ENCODE assay signal across 24 cellular contexts in the genomic region with DNA sequence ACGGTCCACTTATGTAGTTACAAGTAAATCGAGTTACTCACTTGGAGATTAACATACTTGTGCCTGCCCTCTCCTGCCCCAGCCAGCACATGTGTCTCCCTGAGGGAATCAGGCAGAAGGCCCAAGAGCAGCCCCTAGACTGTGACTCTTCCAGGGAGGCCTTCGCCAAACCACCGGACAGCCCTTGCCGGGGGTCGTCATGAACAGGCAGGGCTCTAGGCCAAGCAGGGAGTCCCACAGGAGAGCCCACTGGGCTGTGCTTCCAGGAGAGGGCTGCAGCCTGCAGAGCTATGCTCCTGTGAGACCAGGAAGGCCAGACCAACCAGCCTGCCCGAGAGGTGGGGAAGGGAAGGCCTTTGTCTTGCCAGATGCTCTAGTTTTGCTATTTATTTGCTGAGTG.
DNase-seq lines count a peak whose midpoint lies in the region; ATAC-seq and TF ChIP-seq lines count a peak whose summit lies in the region.
"Had no signal": no experiment of that assay in that cellular context is flagged by ENCODE, and none has a peak within 500 bp of the region (broad histone marks: within the 10 kb centered on the region; RNA-seq: fewer than 3 reads in every experiment).

No MANE protein-coding gene starts in this region.

- POLR2A ChIA-PET in activated CD8-positive, alpha-beta T cell treated with anti-CD3 and anti-CD28 coated beads for 36 hours (lab: Charles Lee) = interaction anchor here (0.9 to 1.6 kb wide), 3 partner anchors 9 to 282 kb away, joined by 3 to 4 read pairs (median 3); no protein-coding TSS in a partner anchor

- WGBS in endodermal cell (ENCODE audit: insufficient coverage in 1 of 2, insufficient read length in 1 of 2), 2 experiments = 80 to 82% methylated on average over 2 to 7 of the region's 7 CpGs

- H4K20me1 ChIP-seq in DND-41 (ENCODE audit: insufficient read depth, low read length) (no peaks in the 10 kb centered on the region), OCI-LY1 (ENCODE audit: insufficient read depth, low read length) (no peaks in the 10 kb centered on the region), neural progenitor cell (ENCODE audit: low read depth) (no peaks in the 10 kb centered on the region)

- H3K27ac ChIP-seq in DND-41 (ENCODE audit: low read length) = no peak overlapping the region
- H3K27ac ChIP-seq in OCI-LY1 (ENCODE audit: low read depth, low read length, poor library complexity, severe bottlenecking) = peak overlapping the region; percentile 19
- H3K27ac ChIP-seq in endodermal cell (ENCODE audit: low read depth, low read length) = no peak overlapping the region
- H3K27ac ChIP-seq in neural progenitor cell = no peak overlapping the region
- H3K27ac ChIP-seq: adrenal gland, C4-2B, esophagus muscularis mucosa had no signal

- CTCF ChIA-PET in activated CD8-positive, alpha-beta T cell treated with anti-CD3 and anti-CD28 coated beads for 36 hours (lab: Charles Lee) = no interaction called here

- H3K4me2 ChIP-seq in DND-41 (ENCODE audit: insufficient read depth, low read length) (no peak overlapping the region), OCI-LY1 (ENCODE audit: low read length) (no peak overlapping the region), neural progenitor cell (no peak overlapping the region)

- H3K4me3 Mint-ChIP-seq in endodermal cell (no peak overlapping the region), neural progenitor cell (no peak overlapping the region)
- H3K4me3 Mint-ChIP-seq in activated CD8-positive, alpha-beta T cell treated with anti-CD3 and anti-CD28 coated beads for 36 hours = no peak overlapping the region
- H3K4me3 Mint-ChIP-seq: brain, HFFc6 had no signal

- H3F3A ChIP-seq in OCI-LY1 (ENCODE audit: insufficient read depth, low read length) (no peaks in the 10 kb centered on the region), neural progenitor cell (ENCODE audit: low read depth) (no peaks in the 10 kb centered on the region)

- no peaks in the 10 kb centered on the region for H3K36me3 Mint-ChIP-seq in endodermal cell (ENCODE audit: low read depth)
- H3K36me3 Mint-ChIP-seq in neural progenitor cell = no peaks in the 10 kb centered on the region
- peaks cover 11% of the 10 kb centered on the region for H3K36me3 Mint-ChIP-seq in activated CD8-positive, alpha-beta T cell treated with anti-CD3 and anti-CD28 coated beads for 36 hours (ENCODE audit: low read depth)
- H3K36me3 Mint-ChIP-seq: brain had no signal

- H3K4me3 ChIP-seq in DND-41 (ENCODE audit: low read depth in 1 of 2, low read length in 2 of 2) (no peak overlapping the region), OCI-LY1 (ENCODE audit: low read depth, low read length, poor library complexity, severe bottlenecking) (no peak overlapping the region), endodermal cell (ENCODE audit: low read length) (no peak overlapping the region), neural progenitor cell (no peak overlapping the region)
- H3K4me3 ChIP-seq: adrenal gland, esophagus muscularis mucosa had no signal

- H3K9me3 Mint-ChIP-seq in endodermal cell (peaks cover 3% of the 10 kb centered on the region), neural progenitor cell (peaks cover 5% of the 10 kb centered on the region)
- peaks cover 15% of the 10 kb centered on the region for H3K9me3 Mint-ChIP-seq in activated CD8-positive, alpha-beta T cell treated with anti-CD3 and anti-CD28 coated beads for 36 hours
- H3K9me3 Mint-ChIP-seq: HFFc6 had no signal

- peak; percentile 19; the same call in 1 of the 3 replicates for ATAC-seq in DND-41 (ENCODE audit: insufficient read depth, low read depth)
- ATAC-seq in activated CD8-positive, alpha-beta T cell treated with anti-CD3 and anti-CD28 coated beads for 36 hours = no peak
- no peak for ATAC-seq in GM19324 (IDR thresholded peaks at IDR 0.05; ENCODE audit: low FRiP score, unreplicated experiment)

- H2AFZ ChIP-seq in DND-41 (ENCODE audit: low read depth, low read length) (no peak overlapping the region), OCI-LY1 (ENCODE audit: low read length) (peak overlapping the region; percentile 92), neural progenitor cell (replicated peaks) (peak overlapping the region; percentile 79)

- H3K36me3 ChIP-seq in DND-41 (ENCODE audit: insufficient read depth, low read length) = no peaks in the 10 kb centered on the region
- H3K36me3 ChIP-seq in OCI-LY1 (ENCODE audit: insufficient read depth, low read length) = no peaks in the 10 kb centered on the region
- no peaks in the 10 kb centered on the region for H3K36me3 ChIP-seq in endodermal cell (ENCODE audit: control insufficient read depth, insufficient read depth, low read length)
- H3K36me3 ChIP-seq in neural progenitor cell = no peaks in the 10 kb centered on the region
- H3K36me3 ChIP-seq: adrenal gland, esophagus muscularis mucosa had no signal

- H3K9ac ChIP-seq in DND-41 (ENCODE audit: low read depth, low read length) (no peak overlapping the region), OCI-LY1 (ENCODE audit: low read length) (no peak overlapping the region), endodermal cell (ENCODE audit: extremely low read depth, low read length, poor library complexity, severe bottlenecking) (no peak overlapping the region), neural progenitor cell (no peak overlapping the region)

- peaks cover 5% of the 10 kb centered on the region for H3K4me1 ChIP-seq in DND-41 (ENCODE audit: insufficient read depth, low read length)
- H3K4me1 ChIP-seq in OCI-LY1 (ENCODE audit: insufficient read depth, low read length, severe bottlenecking) = peaks cover 36% of the 10 kb centered on the region
- no peaks in the 10 kb centered on the region for H3K4me1 ChIP-seq in endodermal cell (ENCODE audit: control insufficient read depth, insufficient read depth, low read length)
- peaks cover 9% of the 10 kb centered on the region for H3K4me1 ChIP-seq in neural progenitor cell
- H3K4me1 ChIP-seq: adrenal gland had no signal

- TF ChIP-seq CTCF in DND-41 (IDR thresholded peaks at IDR 0.05; ENCODE audit: borderline replicate concordance, extremely low read depth, low read length, poor library complexity, severe bottlenecking) (no peak), OCI-LY1 (IDR thresholded peaks at IDR 0.05; ENCODE audit: low read length) (no peak), endodermal cell (conservative IDR thresholded peaks at IDR 0.05) (no peak), neural progenitor cell (IDR thresholded peaks at IDR 0.05) (no peak)
- no peak for TF ChIP-seq CTCF in activated CD8-positive, alpha-beta T cell treated with anti-CD3 and anti-CD28 coated beads for 36 hours (IDR thresholded peaks at IDR 0.05)

- H3K9me2 ChIP-seq in OCI-LY1 (ENCODE audit: low read depth, low read length) = no peaks in the 10 kb centered on the region

- DNase-seq in DND-41 (no peak), endodermal cell (peak; percentile 60), neural progenitor cell (ENCODE audit: low spot score) (no peak), SKM-1 treated with dmso at 0.1 percent for 144 hours (lab: John Stamatoyannopoulos, UW; ENCODE audit: unreplicated experiment) (no peak), RPMI8226 (no peak)
- no peak for DNase-seq in activated CD8-positive, alpha-beta T cell treated with anti-CD3 and anti-CD28 coated beads for 36 hours
- DNase-seq: activated CD4-positive, alpha-beta T cell treated with anti-CD3 and anti-CD28 coated beads for 1 hour; activated CD8-positive, alpha-beta memory T cell treated with anti-CD3 and anti-CD28 coated beads for 24 hours; activated naive CD4-positive, alpha-beta T cell; activated T-cell treated with anti-CD3 and anti-CD28 coated beads, Interleukin-2, amount 50 U/mL, for 48 hours; adrenal gland; effector CD4-positive, alpha-beta T cell; HFFc6; mammary epithelial cell; NCI-H1092 treated with DMSO at 0.1 percent for 48 hours; NCI-H1930; NCI-H748 treated with DMSO at 0.1 percent for 48 hours; stimulated activated CD4-positive, alpha-beta T cell treated with anti-CD3 and anti-CD28 coated beads, Interleukin-4, amount 100 ng/mL, for 1 hour; stimulated activated naive CD4-positive, alpha-beta T cell had no signal

- H3K27me3 ChIP-seq in DND-41 (ENCODE audit: insufficient read depth, low read length, poor library complexity) (peaks cover 4% of the 10 kb centered on the region), OCI-LY1 (ENCODE audit: insufficient read depth, low read length) (no peaks in the 10 kb centered on the region), endodermal cell (ENCODE audit: control insufficient read depth, insufficient read depth, low read length, poor library complexity, severe bottlenecking) (no peaks in the 10 kb centered on the region), neural progenitor cell (no peaks in the 10 kb centered on the region)
- H3K27me3 ChIP-seq: adrenal gland, esophagus muscularis mucosa had no signal

- intact Hi-C loops in activated CD8-positive, alpha-beta T cell treated with anti-CD3 and anti-CD28 coated beads for 36 hours (cut with micrococcal nuclease) = loop anchor here (10.0 kb wide), 1 partner anchor 222 kb away; no protein-coding TSS in a partner anchor

- H3K27ac Mint-ChIP-seq in endodermal cell = peak overlapping the region; percentile 26
- H3K27ac Mint-ChIP-seq in neural progenitor cell = peak overlapping the region; percentile 87
- H3K27ac Mint-ChIP-seq in activated CD8-positive, alpha-beta T cell treated with anti-CD3 and anti-CD28 coated beads for 36 hours = no peak overlapping the region
- H3K27ac Mint-ChIP-seq: HFFc6 had no signal

- H3K4me1 Mint-ChIP-seq in endodermal cell (peaks cover 20% of the 10 kb centered on the region), neural progenitor cell (peaks cover 28% of the 10 kb centered on the region)
- peaks cover 40% of the 10 kb centered on the region for H3K4me1 Mint-ChIP-seq in activated CD8-positive, alpha-beta T cell treated with anti-CD3 and anti-CD28 coated beads for 36 hours (ENCODE audit: low read depth)

- H3K27me3 Mint-ChIP-seq in endodermal cell (ENCODE audit: insufficient read depth) (no peaks in the 10 kb centered on the region), neural progenitor cell (ENCODE audit: insufficient read depth, low read depth) (peaks cover 6% of the 10 kb centered on the region)
- no peaks in the 10 kb centered on the region for H3K27me3 Mint-ChIP-seq in activated CD8-positive, alpha-beta T cell treated with anti-CD3 and anti-CD28 coated beads for 36 hours

- no peaks in the 10 kb centered on the region for H3K79me2 ChIP-seq in DND-41 (ENCODE audit: insufficient read depth, low read length)
- H3K79me2 ChIP-seq in OCI-LY1 (ENCODE audit: insufficient read depth, low read length) = no peaks in the 10 kb centered on the region
- H3K79me2 ChIP-seq in neural progenitor cell (ENCODE audit: low read depth) = no peaks in the 10 kb centered on the region

- H3K9me3 ChIP-seq in DND-41 (ENCODE audit: insufficient read depth, low read length, severe bottlenecking) = no peaks in the 10 kb centered on the region
- no peaks in the 10 kb centered on the region for H3K9me3 ChIP-seq in OCI-LY1 (ENCODE audit: low read length)
- peaks cover 6% of the 10 kb centered on the region for H3K9me3 ChIP-seq in endodermal cell (ENCODE audit: control insufficient read depth, low read length)
- H3K9me3 ChIP-seq in neural progenitor cell (ENCODE audit: low read depth) = no peaks in the 10 kb centered on the region
- H3K9me3 ChIP-seq: adrenal gland, esophagus muscularis mucosa had no signal
